In genomic region chr12:19912996-19913395, GRCh38 we compare ENCODE assay signal across 1 cellular context.
TF ChIP-seq lines count a peak whose summit lies in the region.

No MANE protein-coding gene starts in this region.

TF ChIP-seq in HepG2, 621 proteins besides CTCF, POLR2A, EP300 and RAD21 (continued from another document):
- TF ChIP-seq BCL3 (CRISPR knock-in tag; IDR thresholded peaks at IDR 0.05) (no peak), ZNF790 (CRISPR knock-in tag; IDR thresholded peaks at IDR 0.05; ENCODE audit: borderline replicate concordance) (no peak), FOXJ3 (CRISPR knock-in tag; IDR thresholded peaks at IDR 0.05; ENCODE audit: borderline replicate concordance) (no peak), PAXIP1 (CRISPR knock-in tag; conservative IDR thresholded peaks at IDR 0.05) (0 out of 2 replicates have a peak, but pooled peaks have one; percentile 16), CREBL2 (CRISPR knock-in tag; IDR thresholded peaks at IDR 0.05; ENCODE audit: borderline replicate concordance) (no peak), ZNF891 (CRISPR knock-in tag; IDR thresholded peaks at IDR 0.05) (no peak), ZNF33A (CRISPR knock-in tag; IDR thresholded peaks at IDR 0.05; ENCODE audit: borderline replicate concordance) (no peak), HDAC2 (CRISPR knock-in tag; IDR thresholded peaks at IDR 0.05) (no peak), ZNF644 (CRISPR knock-in tag; IDR thresholded peaks at IDR 0.05; ENCODE audit: low read depth) (no peak), ZNF615 (CRISPR knock-in tag; IDR thresholded peaks at IDR 0.05; ENCODE audit: borderline replicate concordance) (no peak), BRCA1 (CRISPR knock-in tag; IDR thresholded peaks at IDR 0.05) (no peak), ZNF768 (CRISPR knock-in tag; IDR thresholded peaks at IDR 0.05) (peak; percentile 72; the same call in 1 of the 2 replicates), ZNF296 (CRISPR knock-in tag; conservative IDR thresholded peaks at IDR 0.05) (no peak), HNF4G (IDR thresholded peaks at IDR 0.05; ENCODE audit: borderline replicate concordance, low read depth, low read length) (peak; percentile 54; the same call in 1 of the 2 replicates), HNF4G (CRISPR knock-in tag; IDR thresholded peaks at IDR 0.05; ENCODE audit: borderline replicate concordance, low read depth) (no peak), TEAD3 (CRISPR knock-in tag; optimal IDR thresholded peaks at IDR 0.05; ENCODE audit: borderline replicate concordance) (no peak)
